Comparison of ENCODE assay signal across 20 cellular contexts in genomic region chr6:29927841-29928388, GRCh38. TPM values are rescaled to one million over a fixed set of nuclear protein-coding genes. Genes with fewer than 3 reads are reported as not detected.
A peak's percentile ranks its signal among the peaks of the same experiment; 100 is the strongest.
DNase-seq lines count a peak whose midpoint lies in the region; ATAC-seq, FAIRE-seq and TF ChIP-seq lines count a peak whose summit lies in the region.
"Had no signal": no experiment of that assay in that cellular context is flagged by ENCODE, and none has a peak within 500 bp of the region (broad histone marks: within the 10 kb centered on the region; RNA-seq: fewer than 3 reads in every experiment).

No MANE protein-coding gene starts in this region.

- BruUV-seq in HepG2 (replicated peaks; lab: Mats Ljungman, UMichigan) = no TSS peak

- 50% methylated on average over 2 of the region's 6 CpGs for WGBS in HepG2 (ENCODE audit: low lambda C conversion rate)
- 0% methylated on average over 1 of the region's 6 CpGs for WGBS in right lobe of liver (ENCODE audit: insufficient coverage, low coverage, low lambda C conversion rate, missing lambda C conversion rate)

- peak overlapping the region; percentile 97 to 98 for H3K27ac Mint-ChIP-seq in T-cell
- peak overlapping the region; percentile 15 for H3K27ac Mint-ChIP-seq in dendritic cell treated with granulocyte-macrophage colony-stimulating factor and Interleukin-4, amounts not matched to agents 40 ng/mL and 50 ng/mL, for 4 days
- H3K27ac Mint-ChIP-seq: progenitor cell of endocrine pancreas had no signal

- H4K20me1 ChIP-seq in HepG2 (ENCODE audit: insufficient read depth, low read length) = no peaks in the 10 kb centered on the region

- in situ Hi-C loops in HepG2 (cut with HindIII; ENCODE audit: extremely low pct_ligation_motif_present, low pct_unique_long_range_greater_than_20kb) = no loop called here

- H3K4me1 Mint-ChIP-seq in T-cell = peaks cover 14 to 46% (median 29%) of the 10 kb centered on the region in 3 donors
- H3K4me1 Mint-ChIP-seq in dendritic cell treated with granulocyte-macrophage colony-stimulating factor and Interleukin-4, amounts not matched to agents 40 ng/mL and 50 ng/mL, for 4 days (ENCODE audit: low read depth) = peaks cover 29% of the 10 kb centered on the region
- H3K4me1 Mint-ChIP-seq: neural crest cell had no signal

- intact Hi-C loops in HepG2 (cut with micrococcal nuclease; ENCODE audit: unreplicated experiment) (loop anchor here (2.0 kb wide), 1 partner anchor 79 kb away; no protein-coding TSS in a partner anchor), right lobe of liver (cut with DNase I) (no loop called here)
- intact Hi-C loops in dendritic cell treated with granulocyte-macrophage colony-stimulating factor and Interleukin-4, amounts not matched to agents 40 ng/mL and 50 ng/mL, for 4 days (cut with micrococcal nuclease) = loop anchor here (5.0 kb wide), 2 partner anchors 39 to 41 kb away; no protein-coding TSS in a partner anchor

- H3K27me3 ChIP-seq in HepG2 (ENCODE audit: control insufficient read depth in 1 of 2, insufficient read depth in 2 of 2, low read length in 2 of 2) (no peaks in the 10 kb centered on the region), right lobe of liver (no peaks in the 10 kb centered on the region)
- H3K27me3 ChIP-seq: BE2C, suprapubic skin, vagina had no signal

- peak overlapping the region in 2 of 3 donors; percentile 87 to 92 for H3K4me3 Mint-ChIP-seq in T-cell
- H3K4me3 Mint-ChIP-seq in dendritic cell treated with granulocyte-macrophage colony-stimulating factor and Interleukin-4, amounts not matched to agents 40 ng/mL and 50 ng/mL, for 4 days = no peak overlapping the region
- H3K4me3 Mint-ChIP-seq: neural crest cell had no signal

- no peak overlapping the region for H3K27ac ChIP-seq in HepG2 (ENCODE audit: extremely low read length, insufficient read depth, low read length)
- no peak overlapping the region for H3K27ac ChIP-seq in right lobe of liver
- H3K27ac ChIP-seq: suprapubic skin, vagina had no signal

- H2AFZ ChIP-seq in HepG2 (ENCODE audit: low read length) = no peak overlapping the region

- H3K79me2 ChIP-seq in HepG2 (ENCODE audit: insufficient read depth, low read length) = no peaks in the 10 kb centered on the region

- TF ChIP-seq CTCF in HepG2 (CRISPR knock-in tag; IDR thresholded peaks at IDR 0.05) (no peak), right lobe of liver (IDR thresholded peaks at IDR 0.05) (no peak)

- no peak for TF ChIP-seq POLR2A in HepG2 (IDR thresholded peaks at IDR 0.05; ENCODE audit: insufficient read depth in 1 of 2, low read depth in 2 of 2, low read length in 2 of 2)
- no peak for TF ChIP-seq POLR2A in right lobe of liver (IDR thresholded peaks at IDR 0.05)

- H3K27me3 Mint-ChIP-seq in T-cell = no peaks in the 10 kb centered on the region
- H3K27me3 Mint-ChIP-seq in dendritic cell treated with granulocyte-macrophage colony-stimulating factor and Interleukin-4, amounts not matched to agents 40 ng/mL and 50 ng/mL, for 4 days = no peaks in the 10 kb centered on the region

- H3K9me3 ChIP-seq in HepG2 (ENCODE audit: low read length) (no peaks in the 10 kb centered on the region), right lobe of liver (no peaks in the 10 kb centered on the region)
- H3K9me3 ChIP-seq: BE2C, suprapubic skin, vagina had no signal

- TF ChIP-seq RAD21 in HepG2 (CRISPR knock-in tag; IDR thresholded peaks at IDR 0.05) = no peak

- TF ChIP-seq EP300 in HepG2 (IDR thresholded peaks at IDR 0.05; ENCODE audit: low read depth in 2 of 2, low read length in 2 of 2) (no peak), HepG2 (CRISPR knock-in tag; IDR thresholded peaks at IDR 0.05; ENCODE audit: borderline replicate concordance) (no peak)

- H3K4me3 ChIP-seq in HepG2 (replicated peaks in 1 of 3; ENCODE audit: insufficient read depth in 1 of 3, low read depth in 2 of 3, low read length in 3 of 3) (peak overlapping the region in 2 of 3 experiments; percentile 48 to 85; a peak in 4 of 6 replicates), right lobe of liver (no peak overlapping the region)

- no peaks in the 10 kb centered on the region for H3K36me3 ChIP-seq in HepG2 (replicated peaks in 1 of 2; ENCODE audit: control insufficient read depth in 1 of 2, insufficient read depth in 2 of 2, low read length in 2 of 2)
- H3K36me3 ChIP-seq in right lobe of liver = no peaks in the 10 kb centered on the region
- H3K36me3 ChIP-seq: BE2C, suprapubic skin, vagina had no signal

- H3K4me1 ChIP-seq in HepG2 (ENCODE audit: insufficient read depth, low read length) (peaks cover 48% of the 10 kb centered on the region), right lobe of liver (peaks cover 0 to 10% (median 0%) of the 10 kb centered on the region in 4 donors)
- H3K4me1 ChIP-seq: BE2C, suprapubic skin, vagina had no signal

- CTCF ChIA-PET in HepG2 (lab: Yijun Ruan, JAX; ENCODE audit: low intra/inter-chr PET ratio, low total read pairs) (no interaction called here), T-cell (lab: Charles Lee) (interaction anchor here in 1 of 2 donors (1.1 kb wide), 1 partner anchor 14 kb away, joined by 3 read pairs; no protein-coding TSS in a partner anchor)

- H3K4me2 ChIP-seq in HepG2 (ENCODE audit: low read depth, low read length) = peak overlapping the region; percentile 85

- no peak for FAIRE-seq in HepG2 (lab: Jason Lieb, UNC)

- H3K9ac ChIP-seq in HepG2 (ENCODE audit: insufficient read depth, low read depth, low read length) = peak overlapping the region; percentile 81

- peaks cover 19% of the 10 kb centered on the region for H3K36me3 Mint-ChIP-seq in T-cell
- H3K36me3 Mint-ChIP-seq in dendritic cell treated with granulocyte-macrophage colony-stimulating factor and Interleukin-4, amounts not matched to agents 40 ng/mL and 50 ng/mL, for 4 days (ENCODE audit: low read depth) = no peaks in the 10 kb centered on the region

- POLR2A ChIA-PET in HepG2 (lab: Yijun Ruan, JAX) (interaction anchor here (2.3 kb wide), 1 partner anchor 14 kb away, joined by 7 read pairs; the partner anchor contains the start of gene HLA-A), T-cell (lab: Charles Lee) (no interaction called here)

- H3K9me3 Mint-ChIP-seq in T-cell = no peaks in the 10 kb centered on the region
- no peaks in the 10 kb centered on the region for H3K9me3 Mint-ChIP-seq in dendritic cell treated with granulocyte-macrophage colony-stimulating factor and Interleukin-4, amounts not matched to agents 40 ng/mL and 50 ng/mL, for 4 days
- H3K9me3 Mint-ChIP-seq: neural crest cell had no signal

- ATAC-seq in HepG2 (no peak), right lobe of liver (no peak), T-cell (replicated peaks in 1 of 4) (no peak), HG02852 (IDR thresholded peaks at IDR 0.05; ENCODE audit: unreplicated experiment) (no peak)

- DNase-seq in HepG2 (ENCODE audit: low spot score) = no peak
- DNase-seq in right lobe of liver = no peak
- no peak for DNase-seq in T-cell
- DNase-seq in NCI-H526 treated with DMSO at 0.1 percent for 48 hours (lab: John Stamatoyannopoulos, UW) = no peak
- no peak for DNase-seq in NCI-H446 (lab: John Stamatoyannopoulos, UW)
- DNase-seq: activated CD4-positive, alpha-beta T cell treated with anti-CD3 and anti-CD28 coated beads for 1 hour; BE2C; foreskin fibroblast; mesendoderm; NCI-H1048; NCI-H2081; NCI-H510A; SHP77 treated with DMSO at 0.1 percent for 48 hours; stimulated activated CD4-positive, alpha-beta T cell treated with anti-CD3 and anti-CD28 coated beads, Interleukin-2, amount 100 ng/mL, for 48 hours had no signal

TF ChIP-seq in HepG2, 621 proteins besides CTCF, POLR2A, EP300 and RAD21:
- TF ChIP-seq MIER3 (CRISPR knock-in tag; IDR thresholded peaks at IDR 0.05; ENCODE audit: borderline replicate concordance) = no peak
- TF ChIP-seq ZNF639 (CRISPR knock-in tag; conservative IDR thresholded peaks at IDR 0.05) = no peak

RNA-seq across cellular contexts. Expression of gene HLA-A, which starts 14.4 kb away (rescaled TPM):
- total RNA-seq in HepG2 (2016; rRNA removed; fragmentation: Illumina TruSeq; extraction: Trizol) (131 and 345 TPM in 2 replicates), right lobe of liver (100 to 1,000 TPM; 107 to 561 (median 406) TPM), T-cell (1,000 to 10,000 TPM; 1,578 to 2,596 (median 2,172) TPM)
- total RNA-seq in HepG2 (2016; cell fraction: cytosol; rRNA removed; fragmentation: Illumina TruSeq; extraction: Trizol; ENCODE audit: low read depth) = 40.4 and 40.8 TPM in 2 replicates
- total RNA-seq in HepG2 (2016; cell fraction: insoluble cytoplasmic fraction; rRNA removed; fragmentation: Illumina TruSeq; extraction: Trizol) = 123 and 365 TPM in 2 replicates
- 56.7 and 57.0 TPM in 2 replicates for total RNA-seq in HepG2 (2016; cell fraction: membrane; rRNA removed; fragmentation: Illumina TruSeq; extraction: Trizol)
- total RNA-seq in HepG2 (2016; cell fraction: nucleus; rRNA removed; fragmentation: Illumina TruSeq; extraction: Trizol) = 268 and 300 TPM in 2 replicates
- 527 and 598 TPM in 2 replicates for polyA plus RNA-seq in HepG2 (2011; rRNA removed)
- polyA plus RNA-seq in HepG2 (2011; cell fraction: cytosol; rRNA removed) = 540 and 603 TPM in 2 replicates
- 321 and 388 TPM in 2 replicates for polyA plus RNA-seq in HepG2 (2011; cell fraction: nucleus; rRNA removed)
- polyA plus RNA-seq in HepG2 (2012) = 267 and 414 TPM in 2 replicates
- polyA plus RNA-seq in HepG2 (2016; cell fraction: cytosol; fragmentation: Illumina TruSeq; extraction: Trizol; ENCODE audit: low read depth) = 46.2 and 49.2 TPM in 2 replicates
- polyA plus RNA-seq in HepG2 (2016; cell fraction: insoluble cytoplasmic fraction; fragmentation: Illumina TruSeq; extraction: Trizol; ENCODE audit: low read depth) = 135 and 142 TPM in 2 replicates
- polyA plus RNA-seq in HepG2 (2016; cell fraction: membrane; fragmentation: Illumina TruSeq; extraction: Trizol; ENCODE audit: low read depth) = 49.9 and 54.4 TPM in 2 replicates
- 529 and 565 TPM in 2 replicates for polyA plus RNA-seq in HepG2 (2016; cell fraction: nucleus; fragmentation: Illumina TruSeq; extraction: Trizol; ENCODE audit: insufficient read depth, low read depth)
- 311 and 488 TPM in 2 replicates for polyA minus RNA-seq in HepG2 (2011; rRNA and poly(A)+ RNA removed; ENCODE audit: low replicate concordance)
- polyA minus RNA-seq in HepG2 (2011; cell fraction: cytosol; rRNA and poly(A)+ RNA removed) = 211 and 252 TPM in 2 replicates
- 56.9 and 83.0 TPM in 2 replicates for polyA minus RNA-seq in HepG2 (2011; cell fraction: nucleus; rRNA and poly(A)+ RNA removed)

Comparison
In these comparisons a context has a peak if more than half of its experiments do, and no peak if none do; other contexts are left out.
1. H3K4me3 ChIP-seq: peak in HepG2 (2 of 3); none in right lobe of liver (0 of 3).
2. intact Hi-C loops: an anchor here in HepG2 (2.0 kb wide) and dendritic cell treated with granulocyte-macrophage colony-stimulating factor and Interleukin-4, amounts not matched to agents 40 ng/mL and 50 ng/mL, for 4 days (5.0 kb wide); none called in right lobe of liver.